In the genomic region with DNA sequence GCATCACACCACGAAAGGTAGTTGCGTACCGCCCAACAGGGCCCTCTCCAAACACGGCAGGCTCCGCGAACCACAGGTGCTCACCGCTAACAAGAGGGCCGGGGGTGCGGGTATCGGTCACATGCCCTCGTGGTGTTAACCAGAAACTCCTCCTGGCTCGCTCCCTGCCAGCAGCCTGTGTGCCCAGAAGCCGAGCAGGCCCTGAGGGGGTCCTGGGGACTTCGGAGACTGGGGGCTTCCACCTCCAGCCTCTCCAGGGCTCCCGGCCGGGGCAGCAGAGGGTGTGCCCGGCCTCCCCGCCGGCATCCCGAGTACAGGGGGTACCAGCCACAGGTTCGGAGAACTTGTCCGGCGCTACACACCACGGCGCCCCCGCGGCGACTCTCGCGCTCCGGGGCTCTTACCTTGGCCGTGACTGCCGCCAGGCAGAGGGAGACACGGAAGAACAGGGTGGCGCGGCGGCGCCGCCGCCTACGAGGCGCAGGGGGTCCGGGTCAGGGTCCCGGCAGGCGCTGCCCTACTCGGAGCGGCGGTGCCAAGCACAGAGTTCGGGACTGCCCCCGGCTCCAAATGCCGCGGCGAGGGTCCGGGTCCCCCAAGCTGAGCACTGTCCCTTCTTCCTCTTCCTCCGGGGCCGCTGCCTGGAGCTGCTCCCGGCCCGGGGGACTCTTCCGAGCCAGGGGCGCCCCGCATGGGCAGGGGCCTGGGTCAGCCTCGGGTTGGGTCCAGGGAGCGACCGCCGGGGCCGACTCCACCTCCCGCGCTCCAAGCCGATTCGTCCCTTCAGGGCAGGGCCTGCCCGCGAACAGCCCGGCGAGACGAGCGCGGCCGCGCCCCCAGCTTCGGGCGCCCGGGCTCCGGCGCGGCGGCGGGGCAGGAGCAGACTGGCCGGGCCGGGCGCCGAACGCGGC, we compare ENCODE assay signal across 8 cellular contexts. TPM values are rescaled to one million over a fixed set of nuclear protein-coding genes. Genes with fewer than 3 reads are reported as not detected.
A peak's percentile ranks its signal among the peaks of the same experiment; 100 is the strongest.
DNase-seq lines count a peak whose midpoint lies in the region; ATAC-seq and TF ChIP-seq lines count a peak whose summit lies in the region.

A gene (minus strand): TSS at position 886 of the 911 bp plus-strand sequence.

- no peak for TF ChIP-seq CTCF in epithelial cell of proximal tubule (conservative IDR thresholded peaks at IDR 0.05; ENCODE audit: low read depth, low read length)
- no peak for TF ChIP-seq CTCF in upper lobe of left lung (IDR thresholded peaks at IDR 0.05)

- DNase-seq in NCI-H1417 (lab: John Stamatoyannopoulos, UW) (peak; percentile 10 to 71 (median 61)), NCI-H1417 treated with DMSO at 0.1 percent for 48 hours (lab: John Stamatoyannopoulos, UW) (no peak), SW480 (ENCODE audit: low spot score) (peak; percentile 18), epithelial cell of proximal tubule (ENCODE audit: low read depth) (no peak), upper lobe of left lung (peak; percentile 65 to 90), T-helper 9 cell (no peak)

- H3K36me3 ChIP-seq in mucosa of rectum (ENCODE audit: control insufficient read depth in 2 of 2, insufficient read depth in 2 of 2, low read length in 2 of 2) (no peaks in the 10 kb centered on the region), upper lobe of left lung (no peaks in the 10 kb centered on the region)

- WGBS in upper lobe of left lung, 2 donors = 3% methylated on average over 5 to 21 of the region's 93 CpGs

- H3K4me3 ChIP-seq in epithelial cell of proximal tubule (ENCODE audit: low read depth, low read length) (peak within 1 kb of the TSS; percentile 81), mucosa of rectum (ENCODE audit: low read length in 2 of 2) (peak within 1 kb of the TSS; percentile 83 to 86), upper lobe of left lung (peak within 1 kb of the TSS; percentile 64 to 87 (median 79))

- TF ChIP-seq POLR2A in upper lobe of left lung (IDR thresholded peaks at IDR 0.05) = no peak

- H3K9ac ChIP-seq in mucosa of rectum (ENCODE audit: low read depth in 1 of 2, low read length in 2 of 2) = peak within 1 kb of the TSS; percentile 61 to 74

- no peak for TF ChIP-seq EP300 in upper lobe of left lung (IDR thresholded peaks at IDR 0.05)

- H3K9me3 ChIP-seq in mucosa of rectum (ENCODE audit: control insufficient read depth in 2 of 2, low read length in 2 of 2) (no peaks in the 10 kb centered on the region), upper lobe of left lung (no peaks in the 10 kb centered on the region)

- H3K27ac ChIP-seq in mucosa of rectum (ENCODE audit: low read depth in 2 of 2, low read length in 2 of 2) (peak within 1 kb of the TSS; percentile 69 to 72), upper lobe of left lung (peak within 1 kb of the TSS; percentile 47 to 81 (median 74))

- H3K4me1 ChIP-seq in mucosa of rectum (ENCODE audit: control insufficient read depth in 2 of 2, insufficient read depth in 2 of 2, low read length in 2 of 2) (peaks cover 19 to 21% of the 10 kb centered on the region in 2 donors), upper lobe of left lung (peaks cover 12 to 46% (median 30%) of the 10 kb centered on the region in 4 donors)

- H3K27me3 ChIP-seq in mucosa of rectum (ENCODE audit: control insufficient read depth in 2 of 2, insufficient read depth in 2 of 2, low read length in 2 of 2) = no peaks in the 10 kb centered on the region
- H3K27me3 ChIP-seq in upper lobe of left lung = peaks cover 0 to 6% (median 2%) of the 10 kb centered on the region in 4 donors

- ATAC-seq in HG02938 (IDR thresholded peaks at IDR 0.05; ENCODE audit: unreplicated experiment) (peak; percentile 6), upper lobe of left lung (ENCODE audit: low FRiP score in 2 of 2) (peak; percentile 15 to 26)

RNA-seq across cellular contexts. Expression of the gene that starts here (rescaled TPM):
- 8.9 and 18.3 TPM in 2 replicates for total RNA-seq in epithelial cell of proximal tubule
- 10 to 100 TPM; 14.0 to 56.6 (median 25.3) TPM for total RNA-seq in upper lobe of left lung

Comparison
In these comparisons a context has a peak if more than half of its experiments do, and no peak if none do; other contexts are left out.
1. DNase-seq: peak in NCI-H1417 (3 of 3), SW480 (single experiment) and upper lobe of left lung (2 of 2); none in NCI-H1417 treated with DMSO at 0.1 percent for 48 hours (single experiment), epithelial cell of proximal tubule (single experiment) and T-helper 9 cell (single experiment).
2. Peak in every context shown above with its lines, with median percentiles within 50 percentile points of each other: H3K4me3 ChIP-seq.